In the genomic region with DNA sequence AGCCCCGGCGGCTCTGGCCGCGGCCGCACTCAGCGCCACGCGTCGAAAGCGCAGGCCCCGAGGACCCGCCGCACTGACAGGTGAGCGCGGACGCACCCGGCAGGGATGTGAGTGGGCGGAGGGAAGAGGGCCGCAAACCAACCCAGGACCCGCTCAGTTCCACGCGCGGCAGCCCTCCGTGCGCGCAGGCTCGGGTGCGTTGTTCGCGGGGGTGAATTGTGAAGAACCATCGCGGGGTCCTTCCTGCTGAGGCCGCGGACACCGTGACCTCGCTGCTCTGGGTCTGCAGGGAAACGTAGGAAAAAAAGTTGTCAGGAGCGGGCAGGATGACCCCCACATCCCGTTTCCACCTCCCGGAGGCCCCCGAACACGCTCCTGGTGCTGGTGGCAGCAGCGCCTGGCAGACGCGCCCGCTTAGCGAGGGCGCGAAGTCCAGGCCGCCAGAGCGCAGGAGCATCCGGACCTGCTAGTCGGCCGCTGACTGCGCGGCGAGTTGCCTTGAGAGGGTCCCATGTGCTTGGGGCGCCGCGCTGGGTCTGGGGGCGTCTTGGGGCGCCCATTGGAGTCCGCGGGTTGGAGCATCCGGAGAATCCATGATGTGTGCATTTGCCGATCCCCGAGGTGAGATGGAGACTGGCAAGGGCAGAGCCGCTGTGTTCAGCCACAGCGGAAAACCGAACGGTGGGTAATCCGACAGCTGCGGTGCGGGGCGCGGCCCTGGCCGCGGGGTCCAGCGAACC, we compare ENCODE assay signal across 8 cellular contexts. TPM values are rescaled to one million over a fixed set of nuclear protein-coding genes. Genes with fewer than 3 reads are reported as not detected.
A peak's percentile ranks its signal among the peaks of the same experiment; 100 is the strongest.
DNase-seq lines count a peak whose midpoint lies in the region; ATAC-seq and TF ChIP-seq lines count a peak whose summit lies in the region.
"Had no signal": no experiment of that assay in that cellular context is flagged by ENCODE, and none has a peak within 500 bp of the region (broad histone marks: within the 10 kb centered on the region; RNA-seq: fewer than 3 reads in every experiment).

No MANE protein-coding gene starts in this region.

- no peaks in the 10 kb centered on the region for H3K79me1 ChIP-seq in H9 (ENCODE audit: insufficient read depth, low read depth, low read length, poor library complexity, severe bottlenecking)

- CTCF ChIA-PET in activated CD8-positive, alpha-beta T cell treated with anti-CD3 and anti-CD28 coated beads for 36 hours (lab: Charles Lee), result no interaction called here

- no peak overlapping the region for H3K27ac ChIP-seq in H9 (ENCODE audit: insufficient read length, low read depth, low read length)
- H3K27ac ChIP-seq: SK-N-MC had no signal

- peaks cover 50% of the 10 kb centered on the region; the same call in 1 of the 2 replicates for H3K27me3 ChIP-seq in H9 (ENCODE audit: insufficient read depth, low read length)

- H4K91ac ChIP-seq in H9 (ENCODE audit: insufficient read length, low read depth, low read length), result no peak overlapping the region

- no peak overlapping the region for H3K4ac ChIP-seq in H9 (ENCODE audit: low read depth, low read length)

- no peak overlapping the region for H3T11ph ChIP-seq in H9 (ENCODE audit: low read length)

- H3K27ac Mint-ChIP-seq in H9, result no peak overlapping the region
- no peak overlapping the region for H3K27ac Mint-ChIP-seq in activated CD8-positive, alpha-beta T cell treated with anti-CD3 and anti-CD28 coated beads for 36 hours
- no peak overlapping the region for H3K27ac Mint-ChIP-seq in stimulated activated effector memory CD8-positive, alpha-beta T cell treated with anti-CD3 and anti-CD28 coated beads, Interleukin-12 subunit alpha, Interleukin-12 subunit beta, amount 100 ng/mL, for 72 hours
- no peak overlapping the region for H3K27ac Mint-ChIP-seq in natural killer cell treated with Interleukin-12 subunit alpha and Interleukin-12 subunit beta and Interleukin-15 and Interleukin-18, amount 100 ng/mL, for 72 hours

- WGBS in H9 (ENCODE audit: extremely low coverage, insufficient read length, low lambda C conversion rate), result no CpG with 5 or more reads among the region's 79 CpGs

- TF ChIP-seq CTCF in H9 (conservative IDR thresholded peaks at IDR 0.05), result no peak
- TF ChIP-seq CTCF in activated CD8-positive, alpha-beta T cell treated with anti-CD3 and anti-CD28 coated beads for 36 hours (IDR thresholded peaks at IDR 0.05), result no peak

- no peak overlapping the region for H2BK20ac ChIP-seq in H9 (ENCODE audit: low read depth, low read length, poor library complexity, severe bottlenecking)

- no peak overlapping the region for H2BK5ac ChIP-seq in H9 (ENCODE audit: insufficient read length, low read length)

- H3K23me2 ChIP-seq in H9 (ENCODE audit: insufficient read length, low read depth, low read length, poor library complexity, severe bottlenecking), result peaks cover 18% of the 10 kb centered on the region

- intact Hi-C loops in activated CD8-positive, alpha-beta T cell treated with anti-CD3 and anti-CD28 coated beads for 36 hours (cut with micrococcal nuclease), result no loop called here

- H3K56ac ChIP-seq in H9 (ENCODE audit: insufficient read length, low read depth, low read length), result no peak overlapping the region

- peaks cover 95% of the 10 kb centered on the region for H3K27me3 Mint-ChIP-seq in H9 (ENCODE audit: low read depth)
- H3K27me3 Mint-ChIP-seq in activated CD8-positive, alpha-beta T cell treated with anti-CD3 and anti-CD28 coated beads for 36 hours, result peaks cover 63% of the 10 kb centered on the region
- H3K27me3 Mint-ChIP-seq in natural killer cell treated with Interleukin-12 subunit alpha and Interleukin-12 subunit beta and Interleukin-15 and Interleukin-18, amount 100 ng/mL, for 72 hours, result peaks cover 48 to 73% of the 10 kb centered on the region in 2 donors

- H2AFZ ChIP-seq in H9 (ENCODE audit: low read length), result no peak overlapping the region

- H4K5ac ChIP-seq in H9 (ENCODE audit: insufficient read length, low read depth, low read length), result no peak overlapping the region

- H3K79me2 ChIP-seq in H9 (ENCODE audit: insufficient read depth, low read length), result no peaks in the 10 kb centered on the region

- H4K20me1 ChIP-seq in H9 (ENCODE audit: control insufficient read depth, insufficient read depth, insufficient read length), result no peaks in the 10 kb centered on the region

- no peak for ATAC-seq in activated CD8-positive, alpha-beta T cell treated with anti-CD3 and anti-CD28 coated beads for 36 hours
- ATAC-seq in stimulated activated effector memory CD8-positive, alpha-beta T cell treated with anti-CD3 and anti-CD28 coated beads, Interleukin-12 subunit alpha, Interleukin-12 subunit beta, amount 100 ng/mL, for 72 hours, result no peak
- ATAC-seq in HG02852 (IDR thresholded peaks at IDR 0.05; ENCODE audit: unreplicated experiment), result no peak
- no peak for ATAC-seq in natural killer cell treated with Interleukin-12 subunit alpha and Interleukin-12 subunit beta and Interleukin-15 and Interleukin-18, amount 100 ng/mL, for 72 hours

- peak; percentile 49 for DNase-seq in H9
- DNase-seq in activated CD8-positive, alpha-beta T cell treated with anti-CD3 and anti-CD28 coated beads for 36 hours, result peak; percentile 2
- DNase-seq in stimulated activated effector memory CD8-positive, alpha-beta T cell treated with anti-CD3 and anti-CD28 coated beads, Interleukin-12 subunit alpha, Interleukin-12 subunit beta, amount 100 ng/mL, for 72 hours (ENCODE audit: low spot score in 2 of 2), result no peak
- DNase-seq in superior temporal gyrus (ENCODE audit: extremely low spot score), result no peak
- DNase-seq in natural killer cell treated with Interleukin-12 subunit alpha and Interleukin-12 subunit beta and Interleukin-15 and Interleukin-18, amount 100 ng/mL, for 72 hours (ENCODE audit: low spot score), result no peak

- no peaks in the 10 kb centered on the region for H3K4me1 ChIP-seq in H9 (ENCODE audit: insufficient read depth, low read length)

- peaks cover 20 to 29% of the 10 kb centered on the region in 2 experiments for H3K4me1 Mint-ChIP-seq in H9
- peaks cover 16% of the 10 kb centered on the region for H3K4me1 Mint-ChIP-seq in activated CD8-positive, alpha-beta T cell treated with anti-CD3 and anti-CD28 coated beads for 36 hours (ENCODE audit: low read depth)
- peaks cover 28% of the 10 kb centered on the region for H3K4me1 Mint-ChIP-seq in stimulated activated effector memory CD8-positive, alpha-beta T cell treated with anti-CD3 and anti-CD28 coated beads, Interleukin-12 subunit alpha, Interleukin-12 subunit beta, amount 100 ng/mL, for 72 hours
- H3K4me1 Mint-ChIP-seq in natural killer cell treated with Interleukin-12 subunit alpha and Interleukin-12 subunit beta and Interleukin-15 and Interleukin-18, amount 100 ng/mL, for 72 hours (ENCODE audit: low read depth in 2 of 2), result peaks cover 17 to 18% of the 10 kb centered on the region in 2 donors

- H4K8ac ChIP-seq in H9 (replicated peaks; ENCODE audit: insufficient read length, low read depth, low read length), result no peak overlapping the region

- POLR2A ChIA-PET in activated CD8-positive, alpha-beta T cell treated with anti-CD3 and anti-CD28 coated beads for 36 hours (lab: Charles Lee), result no interaction called here

- H2BK120ac ChIP-seq in H9 (ENCODE audit: low read depth, low read length, poor library complexity, severe bottlenecking), result no peak overlapping the region

- H3K9me3 ChIP-seq in H9 (ENCODE audit: control insufficient read depth, low read depth, low read length), result no peaks in the 10 kb centered on the region
- H3K9me3 ChIP-seq in iPS-18c (ENCODE audit: control insufficient read depth, insufficient read depth, low read length), result no peaks in the 10 kb centered on the region

- peak overlapping the region; percentile 54 for H3K4me2 ChIP-seq in H9 (ENCODE audit: insufficient read depth, insufficient read length, low read length)

- no peak overlapping the region for H3K9ac ChIP-seq in H9 (ENCODE audit: extremely low read depth, insufficient read length, low read length)

- H3K23ac ChIP-seq in H9 (ENCODE audit: insufficient read length, low read depth, low read length), result no peak overlapping the region

- no peaks in the 10 kb centered on the region; a peak in 3 of 5 replicates for H3K9me3 Mint-ChIP-seq in H9
- no peaks in the 10 kb centered on the region for H3K9me3 Mint-ChIP-seq in activated CD8-positive, alpha-beta T cell treated with anti-CD3 and anti-CD28 coated beads for 36 hours
- no peaks in the 10 kb centered on the region for H3K9me3 Mint-ChIP-seq in stimulated activated effector memory CD8-positive, alpha-beta T cell treated with anti-CD3 and anti-CD28 coated beads, Interleukin-12 subunit alpha, Interleukin-12 subunit beta, amount 100 ng/mL, for 72 hours
- no peaks in the 10 kb centered on the region for H3K9me3 Mint-ChIP-seq in natural killer cell treated with Interleukin-12 subunit alpha and Interleukin-12 subunit beta and Interleukin-15 and Interleukin-18, amount 100 ng/mL, for 72 hours

- H3K36me3 Mint-ChIP-seq in H9 (ENCODE audit: insufficient read depth in 1 of 3, low read depth in 3 of 3), result no peaks in the 10 kb centered on the region
- no peaks in the 10 kb centered on the region for H3K36me3 Mint-ChIP-seq in activated CD8-positive, alpha-beta T cell treated with anti-CD3 and anti-CD28 coated beads for 36 hours (ENCODE audit: low read depth)
- H3K36me3 Mint-ChIP-seq in stimulated activated effector memory CD8-positive, alpha-beta T cell treated with anti-CD3 and anti-CD28 coated beads, Interleukin-12 subunit alpha, Interleukin-12 subunit beta, amount 100 ng/mL, for 72 hours, result no peaks in the 10 kb centered on the region
- no peaks in the 10 kb centered on the region for H3K36me3 Mint-ChIP-seq in natural killer cell treated with Interleukin-12 subunit alpha and Interleukin-12 subunit beta and Interleukin-15 and Interleukin-18, amount 100 ng/mL, for 72 hours

- H3K4me3 Mint-ChIP-seq in H9, result peak overlapping the region; percentile 59 to 83
- H3K4me3 Mint-ChIP-seq in activated CD8-positive, alpha-beta T cell treated with anti-CD3 and anti-CD28 coated beads for 36 hours, result no peak overlapping the region
- H3K4me3 Mint-ChIP-seq in stimulated activated effector memory CD8-positive, alpha-beta T cell treated with anti-CD3 and anti-CD28 coated beads, Interleukin-12 subunit alpha, Interleukin-12 subunit beta, amount 100 ng/mL, for 72 hours, result peak overlapping the region; percentile 18
- H3K4me3 Mint-ChIP-seq in natural killer cell treated with Interleukin-12 subunit alpha and Interleukin-12 subunit beta and Interleukin-15 and Interleukin-18, amount 100 ng/mL, for 72 hours, result no peak overlapping the region

- peak overlapping the region; percentile 60 for H3K4me3 ChIP-seq in iPS-18c (ENCODE audit: insufficient read depth, low read depth, low read length)
- H3K4me3 ChIP-seq: SK-N-MC had no signal

- H2BK12ac ChIP-seq in H9 (ENCODE audit: insufficient read length, low read depth, low read length), result no peak overlapping the region

- H2BK15ac ChIP-seq in H9 (ENCODE audit: low read depth, low read length), result no peak overlapping the region

- H2AK5ac ChIP-seq in H9 (ENCODE audit: insufficient read length, low read length), result no peak overlapping the region

- H3K14ac ChIP-seq in H9 (ENCODE audit: insufficient read depth, low read length), result no peak overlapping the region

- H3K18ac ChIP-seq in H9 (ENCODE audit: insufficient read length, low read depth, low read length), result no peak overlapping the region

RNA-seq across cellular contexts. Expression of a gene that starts 0.4 kb away (rescaled TPM):
- 1.0 and 1.1 TPM in 2 replicates for total RNA-seq in H9 (2021)
- total RNA-seq in activated CD8-positive, alpha-beta T cell treated with anti-CD3 and anti-CD28 coated beads for 36 hours, result not detected
- under 1 TPM in 1 of 2 donors, not detected in 1; 0.03 TPM for total RNA-seq in natural killer cell treated with Interleukin-12 subunit alpha and Interleukin-12 subunit beta and Interleukin-15 and Interleukin-18, amount 100 ng/mL, for 72 hours

Comparison
In these comparisons a context has a peak if more than half of its experiments do, and no peak if none do; other contexts are left out.
1. DNase-seq: peak in H9 (single experiment) and activated CD8-positive, alpha-beta T cell treated with anti-CD3 and anti-CD28 coated beads for 36 hours (single experiment); none in stimulated activated effector memory CD8-positive, alpha-beta T cell treated with anti-CD3 and anti-CD28 coated beads, Interleukin-12 subunit alpha, Interleukin-12 subunit beta, amount 100 ng/mL, for 72 hours (0 of 2), superior temporal gyrus (single experiment) and natural killer cell treated with Interleukin-12 subunit alpha and Interleukin-12 subunit beta and Interleukin-15 and Interleukin-18, amount 100 ng/mL, for 72 hours (single experiment).
2. H3K4me3 Mint-ChIP-seq: peak in H9 (2 of 2) and stimulated activated effector memory CD8-positive, alpha-beta T cell treated with anti-CD3 and anti-CD28 coated beads, Interleukin-12 subunit alpha, Interleukin-12 subunit beta, amount 100 ng/mL, for 72 hours (single experiment); none in activated CD8-positive, alpha-beta T cell treated with anti-CD3 and anti-CD28 coated beads for 36 hours (single experiment) and natural killer cell treated with Interleukin-12 subunit alpha and Interleukin-12 subunit beta and Interleukin-15 and Interleukin-18, amount 100 ng/mL, for 72 hours (single experiment).